7 cellular contexts compared by ENCODE assay signal in genomic region chr1:47725732-47726495, GRCh38.
DNase-seq lines count a peak whose midpoint lies in the region; ATAC-seq, FAIRE-seq and TF ChIP-seq lines count a peak whose summit lies in the region.

No MANE protein-coding gene starts in this region.

- in situ Hi-C loops in astrocyte of the spinal cord (cut with HindIII; ENCODE audit: low sequenced_read_pairs): no loop called here

- FAIRE-seq in GM12891 (lab: Jason Lieb, UNC): peak; percentile 92

- peak; percentile 72 for DNase-seq in GM12891 (ENCODE audit: insufficient read length, low spot score)
- peak; percentile 73 for DNase-seq in NCI-H1092 treated with DMSO at 0.1 percent for 48 hours (lab: John Stamatoyannopoulos, UW)
- DNase-seq in T-helper 1 cell: peak in 4 of 5 donors; percentile 19 to 54 (median 40)
- peak; percentile 70 for DNase-seq in astrocyte of the spinal cord (ENCODE audit: low read depth, low spot score)
- DNase-seq in iPS DF 6.9 (ENCODE audit: low read depth, low spot score): peak; percentile 43

- WGBS in iPS DF 6.9 (ENCODE audit: insufficient coverage, insufficient read length): no CpG with 5 or more reads among the region's 25 CpGs

- no peaks in the 10 kb centered on the region for H3K36me3 ChIP-seq in iPS DF 6.9 (ENCODE audit: control insufficient read depth, insufficient read depth, low read length)
- H3K36me3 ChIP-seq in skeletal muscle tissue (ENCODE audit: control insufficient read depth in 3 of 3, insufficient read depth in 3 of 3, low read length in 3 of 3): no peaks in the 10 kb centered on the region

- no peak for TF ChIP-seq POLR2A in GM12891 (IDR thresholded peaks at IDR 0.05; ENCODE audit: low read depth, low read length)

- H3K27ac ChIP-seq in iPS DF 6.9 (ENCODE audit: low read length) (no peak overlapping the region), skeletal muscle tissue (ENCODE audit: low read depth, low read length) (no peak overlapping the region)

- H3K4me3 ChIP-seq in astrocyte of the spinal cord (ENCODE audit: low read depth, low read length) (no peak overlapping the region), iPS DF 6.9 (ENCODE audit: low read length) (no peak overlapping the region), skeletal muscle tissue (ENCODE audit: low read length in 3 of 3) (peak overlapping the region in 2 of 3 donors; percentile 35 to 60)

- H3K27me3 ChIP-seq in iPS DF 6.9 (ENCODE audit: control insufficient read depth, insufficient read depth, low read length) (peaks cover 18% of the 10 kb centered on the region; the same call in 1 of the 2 replicates), skeletal muscle tissue (ENCODE audit: control insufficient read depth in 3 of 3, insufficient read depth in 3 of 3, low read length in 3 of 3) (peaks cover 39 to 48% (median 43%) of the 10 kb centered on the region in 3 donors)

- peak; percentile 94 for TF ChIP-seq CTCF in astrocyte of the spinal cord (IDR thresholded peaks at IDR 0.05; ENCODE audit: low read depth, low read length)

- peak; percentile 90 for ATAC-seq in HG02759 (IDR thresholded peaks at IDR 0.05; ENCODE audit: unreplicated experiment)

- no peaks in the 10 kb centered on the region for H3K9me3 ChIP-seq in iPS DF 6.9 (ENCODE audit: control insufficient read depth, insufficient read depth, low read length)
- no peaks in the 10 kb centered on the region for H3K9me3 ChIP-seq in skeletal muscle tissue (ENCODE audit: control insufficient read depth in 3 of 3, low read length in 3 of 3)

- H3K4me1 ChIP-seq in iPS DF 6.9 (ENCODE audit: control insufficient read depth, insufficient read depth, low read length) (peaks cover 5% of the 10 kb centered on the region; the same call in 1 of the 2 replicates), skeletal muscle tissue (ENCODE audit: control insufficient read depth in 3 of 3, insufficient read depth in 3 of 3, low read length in 3 of 3) (peaks cover 2 to 16% (median 15%) of the 10 kb centered on the region in 3 donors)

- peak overlapping the region in 1 of 3 donors; percentile 25 for H3K9ac ChIP-seq in skeletal muscle tissue (ENCODE audit: low read depth in 1 of 3, low read length in 3 of 3)

TF ChIP-seq in GM12891, 5 proteins besides CTCF, POLR2A, EP300 and RAD21:
- TF ChIP-seq TAF1 (IDR thresholded peaks at IDR 0.05; ENCODE audit: low read depth, low read length) (no peak), SPI1 (IDR thresholded peaks at IDR 0.05; ENCODE audit: low read depth, low read length) (no peak), POLR2AphosphoS5 (IDR thresholded peaks at IDR 0.05; ENCODE audit: low read depth, low read length) (no peak), PAX5 (IDR thresholded peaks at IDR 0.05; ENCODE audit: insufficient read depth, low read length, severe bottlenecking) (no peak), POU2F2 (IDR thresholded peaks at IDR 0.05; ENCODE audit: low read depth, low read length) (no peak)
TF ChIP-seq in GM12891: peak in this region for 0.

Comparison
In these comparisons a context has a peak if more than half of its experiments do, and no peak if none do; other contexts are left out.
1. H3K4me3 ChIP-seq: peak in skeletal muscle tissue (2 of 3); none in astrocyte of the spinal cord (single experiment) and iPS DF 6.9 (single experiment).
2. Peak in every context shown above with its lines, with median percentiles within 50 percentile points of each other: DNase-seq.